Comparison of ENCODE assay signal across 8 cellular contexts in genomic region chr13:106536244-106537034, GRCh38. TPM values are rescaled to one million over a fixed set of nuclear protein-coding genes. Genes with fewer than 3 reads are reported as not detected.
A peak's percentile ranks its signal among the peaks of the same experiment; 100 is the strongest.
DNase-seq lines count a peak whose midpoint lies in the region; ATAC-seq and TF ChIP-seq lines count a peak whose summit lies in the region.

No MANE protein-coding gene starts in this region.

- CTCF ChIA-PET in BJ (lab: Yijun Ruan, JAX), result interaction anchor here (0.6 to 3.9 kb wide), 26 partner anchors 10 to 1979 kb away, joined by 3 to 25 read pairs (median 4); partner anchors contain the start of gene ARGLU1
- CTCF ChIA-PET in activated CD8-positive, alpha-beta T cell treated with anti-CD3 and anti-CD28 coated beads, Interleukin-2, amount 10 ng/mL, durations not matched to agents 7 days and 5 days (lab: Charles Lee), result interaction anchor here (0.7 to 3.3 kb wide), 21 partner anchors 8 to 1026 kb away, joined by 3 to 57 read pairs (median 4); partner anchors contain the start of gene ARGLU1

- peak overlapping the region; percentile 85 for H3K4me3 Mint-ChIP-seq in activated CD8-positive, alpha-beta T cell treated with anti-CD3 and anti-CD28 coated beads, Interleukin-2, amount 10 ng/mL, durations not matched to agents 7 days and 5 days

- peak overlapping the region; percentile 45 for H3K4me3 ChIP-seq in BJ (ENCODE audit: low read depth, low read length)

- DNase-seq in BJ (ENCODE audit: low read depth) (no peak), GM19238 (ENCODE audit: insufficient read length, low spot score) (peak; percentile 67), NCI-H748 treated with DMSO at 0.1 percent for 48 hours (lab: John Stamatoyannopoulos, UW) (peak; percentile 85), medulla oblongata (ENCODE audit: extremely low spot score) (peak; percentile 93)
- peak; percentile 89 for DNase-seq in activated CD8-positive, alpha-beta T cell treated with anti-CD3 and anti-CD28 coated beads, Interleukin-2, amount 10 ng/mL, durations not matched to agents 7 days and 5 days
- peak; percentile 90 for DNase-seq in effector CD4-positive, alpha-beta T cell
- DNase-seq in stimulated activated CD4-positive, alpha-beta T cell treated with anti-CD3 and anti-CD28 coated beads, TNF-alpha, amount 100 ng/mL, for 48 hours (ENCODE audit: low read depth in 3 of 3), result peak; percentile 54 to 85 (median 85)

- peak overlapping the region; percentile 62 for H3K27ac Mint-ChIP-seq in activated CD8-positive, alpha-beta T cell treated with anti-CD3 and anti-CD28 coated beads, Interleukin-2, amount 10 ng/mL, durations not matched to agents 7 days and 5 days

- no peaks in the 10 kb centered on the region for H3K27me3 ChIP-seq in BJ (ENCODE audit: control insufficient read depth, insufficient read depth, low read length)

- ATAC-seq in HG03439 (IDR thresholded peaks at IDR 0.05; ENCODE audit: unreplicated experiment), result peak; percentile 48
- ATAC-seq in activated CD8-positive, alpha-beta T cell treated with anti-CD3 and anti-CD28 coated beads, Interleukin-2, amount 10 ng/mL, durations not matched to agents 7 days and 5 days, result peak; percentile 41

- peaks cover 12% of the 10 kb centered on the region for H3K36me3 Mint-ChIP-seq in activated CD8-positive, alpha-beta T cell treated with anti-CD3 and anti-CD28 coated beads, Interleukin-2, amount 10 ng/mL, durations not matched to agents 7 days and 5 days (ENCODE audit: low read depth)

- H3K9me3 Mint-ChIP-seq in activated CD8-positive, alpha-beta T cell treated with anti-CD3 and anti-CD28 coated beads, Interleukin-2, amount 10 ng/mL, durations not matched to agents 7 days and 5 days (ENCODE audit: insufficient read depth), result no peaks in the 10 kb centered on the region

- POLR2A ChIA-PET in BJ (lab: Charles Lee), result interaction anchor here (0.6 kb wide), 1 partner anchor 345 kb away, joined by 3 read pairs; no protein-coding TSS in a partner anchor
- POLR2A ChIA-PET in activated CD8-positive, alpha-beta T cell treated with anti-CD3 and anti-CD28 coated beads, Interleukin-2, amount 10 ng/mL, durations not matched to agents 7 days and 5 days (lab: Charles Lee), result interaction anchor here (0.8 to 1.7 kb wide), 3 partner anchors 31 to 32 kb away, joined by 3 to 7 read pairs (median 5); partner anchors contain the start of gene ARGLU1

- peaks cover 18% of the 10 kb centered on the region for H3K4me1 Mint-ChIP-seq in activated CD8-positive, alpha-beta T cell treated with anti-CD3 and anti-CD28 coated beads, Interleukin-2, amount 10 ng/mL, durations not matched to agents 7 days and 5 days (ENCODE audit: low read depth)

- no peaks in the 10 kb centered on the region for H3K36me3 ChIP-seq in BJ (ENCODE audit: control insufficient read depth, insufficient read depth, low read length)

- peaks cover 24% of the 10 kb centered on the region for H3K27me3 Mint-ChIP-seq in activated CD8-positive, alpha-beta T cell treated with anti-CD3 and anti-CD28 coated beads, Interleukin-2, amount 10 ng/mL, durations not matched to agents 7 days and 5 days (ENCODE audit: low read depth)

- TF ChIP-seq CTCF in BJ (IDR thresholded peaks at IDR 0.05; ENCODE audit: insufficient read depth, low read depth, low read length), result peak; percentile 97

RNA-seq across cellular contexts. Expression of gene EFNB2, which starts 1.0 kb away (rescaled TPM):
- polyA plus RNA-seq in BJ (2011; rRNA removed), result 17.1 and 19.4 TPM in 2 replicates
- polyA minus RNA-seq in BJ (2011; rRNA and poly(A)+ RNA removed), result 20.0 and 22.8 TPM in 2 replicates
- total RNA-seq in activated CD8-positive, alpha-beta T cell treated with anti-CD3 and anti-CD28 coated beads, Interleukin-2, amount 10 ng/mL, durations not matched to agents 7 days and 5 days, result under 1 TPM; 0.08 to 0.16 TPM

RNA-seq across cellular contexts. Expression of gene ARGLU1, which starts 31.5 kb away (rescaled TPM):
- 25.6 and 46.3 TPM in 2 replicates for polyA plus RNA-seq in BJ (2011; rRNA removed)
- polyA minus RNA-seq in BJ (2011; rRNA and poly(A)+ RNA removed), result 4.0 and 4.6 TPM in 2 replicates
- 10 to 100 TPM; 86.6 to 97.0 TPM for total RNA-seq in activated CD8-positive, alpha-beta T cell treated with anti-CD3 and anti-CD28 coated beads, Interleukin-2, amount 10 ng/mL, durations not matched to agents 7 days and 5 days
